8 cellular contexts compared by ENCODE assay signal in the genomic region with DNA sequence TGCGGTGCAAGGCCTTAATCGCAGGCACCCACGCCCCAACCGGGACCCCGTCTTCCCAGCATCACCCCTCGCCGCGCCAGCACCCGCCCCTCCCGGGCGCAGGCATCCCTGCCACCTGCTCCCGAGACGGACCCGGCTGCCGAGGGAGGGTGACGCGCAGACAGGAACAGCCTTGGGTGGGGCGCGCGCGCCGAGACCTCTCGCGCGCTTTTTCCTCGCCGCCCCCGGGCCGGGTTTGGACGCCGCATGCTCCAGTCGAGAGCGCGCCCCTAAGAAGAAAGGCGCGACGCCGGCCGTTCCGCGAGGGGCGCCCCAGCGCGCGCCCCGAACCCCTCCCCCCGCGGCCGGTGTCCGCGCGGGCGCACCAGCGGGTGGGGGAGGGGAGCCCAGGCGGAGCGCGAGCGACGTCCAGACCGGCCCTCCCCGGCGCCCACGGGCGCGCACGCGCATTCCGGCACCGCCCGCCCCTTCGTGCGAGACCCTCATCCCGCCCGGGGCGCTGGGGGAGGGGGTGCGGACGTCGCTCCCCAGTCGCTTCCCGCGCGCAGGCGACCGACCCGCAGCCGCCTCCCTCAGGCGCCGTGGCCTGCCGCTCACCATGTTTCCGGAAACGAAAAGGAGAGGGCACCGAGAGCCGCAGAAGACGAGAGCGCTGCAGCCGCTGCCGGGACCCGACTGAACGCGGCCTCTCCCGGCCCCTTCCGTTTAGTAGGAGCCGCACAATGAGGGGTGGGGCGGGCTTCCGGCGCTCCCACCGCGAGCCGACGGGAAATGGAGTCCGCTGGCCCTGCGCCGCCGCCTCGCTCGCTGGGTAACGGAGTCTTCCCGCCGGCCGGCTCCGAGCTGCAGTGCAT. TPM values are rescaled to one million over a fixed set of nuclear protein-coding genes. Genes with fewer than 3 reads are reported as not detected.
A peak's percentile ranks its signal among the peaks of the same experiment; 100 is the strongest.
DNase-seq lines count a peak whose midpoint lies in the region; ATAC-seq and TF ChIP-seq lines count a peak whose summit lies in the region.

CFL1 (minus strand) TSS at position 681 of the 854 bp plus-strand sequence; CDS start at position 600, 81 bp downstream.

- H3K4me3 Mint-ChIP-seq in naive thymus-derived CD8-positive, alpha-beta T cell: peak within 1 kb of the TSS; percentile 91 to 99 (median 96)
- peak within 1 kb of the TSS; percentile 97 for H3K4me3 Mint-ChIP-seq in stimulated activated naive B cell treated with anti-CD40 and anti-IgM and Interleukin-4, amounts not matched to agents 10 μg/mL and 1 μg/mL and 100 μg/mL, for 72 hours

- H3K36me3 Mint-ChIP-seq in naive thymus-derived CD8-positive, alpha-beta T cell: peaks cover 4 to 44% (median 17%) of the 10 kb centered on the region in 3 donors
- H3K36me3 Mint-ChIP-seq in stimulated activated naive B cell treated with anti-CD40 and anti-IgM and Interleukin-4, amounts not matched to agents 10 μg/mL and 1 μg/mL and 100 μg/mL, for 72 hours: peaks cover 55 to 57% of the 10 kb centered on the region in 2 donors

- CTCF ChIA-PET in RWPE1 (lab: Yijun Ruan, JAX): no interaction called here

- H3K27ac Mint-ChIP-seq in naive thymus-derived CD8-positive, alpha-beta T cell: peak within 1 kb of the TSS; percentile 79 to 99 (median 96)
- H3K27ac Mint-ChIP-seq in stimulated activated naive B cell treated with anti-CD40 and anti-IgM and Interleukin-4, amounts not matched to agents 10 μg/mL and 1 μg/mL and 100 μg/mL, for 72 hours: peak within 1 kb of the TSS; percentile 99

- H3K27ac ChIP-seq in KOPT-K1 (ENCODE audit: low read depth, low read length, poor library complexity, severe bottlenecking) (peak within 1 kb of the TSS; percentile 91), RWPE1 (peak within 1 kb of the TSS; percentile 98)

- H3K4me1 Mint-ChIP-seq in naive thymus-derived CD8-positive, alpha-beta T cell: peaks cover 30 to 65% (median 57%) of the 10 kb centered on the region in 4 donors
- peaks cover 37 to 73% of the 10 kb centered on the region in 2 donors for H3K4me1 Mint-ChIP-seq in stimulated activated naive B cell treated with anti-CD40 and anti-IgM and Interleukin-4, amounts not matched to agents 10 μg/mL and 1 μg/mL and 100 μg/mL, for 72 hours

- no peaks in the 10 kb centered on the region for H3K9me3 Mint-ChIP-seq in naive thymus-derived CD8-positive, alpha-beta T cell
- no peaks in the 10 kb centered on the region for H3K9me3 Mint-ChIP-seq in stimulated activated naive B cell treated with anti-CD40 and anti-IgM and Interleukin-4, amounts not matched to agents 10 μg/mL and 1 μg/mL and 100 μg/mL, for 72 hours

- H3K27me3 Mint-ChIP-seq in naive thymus-derived CD8-positive, alpha-beta T cell: no peaks in the 10 kb centered on the region
- no peaks in the 10 kb centered on the region for H3K27me3 Mint-ChIP-seq in stimulated activated naive B cell treated with anti-CD40 and anti-IgM and Interleukin-4, amounts not matched to agents 10 μg/mL and 1 μg/mL and 100 μg/mL, for 72 hours

- no peak for TF ChIP-seq CTCF in RWPE1 (conservative IDR thresholded peaks at IDR 0.05; ENCODE audit: low read depth)

- H3K9me3 ChIP-seq in KOPT-K1 (ENCODE audit: insufficient read depth, low read length, poor library complexity, severe bottlenecking): no peaks in the 10 kb centered on the region

- POLR2A ChIA-PET in RWPE1 (lab: Yijun Ruan, JAX; ENCODE audit: low non-redundant PET): interaction anchor here (0.6 to 1.6 kb wide), 3 partner anchors 26 to 65 kb away, joined by 3 to 4 read pairs (median 4); no protein-coding TSS in a partner anchor
- POLR2A ChIA-PET in naive thymus-derived CD8-positive, alpha-beta T cell (lab: Charles Lee): interaction anchor here (0.5 to 12.6 kb wide), 30 partner anchors 10 to 1628 kb away, joined by 3 to 405 read pairs (median 5); partner anchors contain the start of genes BANF1, C11orf68, CCDC85B and CTSW

- DNase-seq in DMS53 treated with DMSO at 0.1 percent for 48 hours (lab: John Stamatoyannopoulos, UW; ENCODE audit: unreplicated experiment) (peak; percentile 98), RWPE1 (ENCODE audit: low spot score) (peak; percentile 90), fibroblast of gingiva (ENCODE audit: low read depth) (peak; percentile 98)
- DNase-seq in activated T-helper 1 cell treated with anti-CD3 and anti-CD28 coated beads, Interleukin-2, amount 50 U/mL, for 16 hours (ENCODE audit: low read depth in 1 of 2, low spot score in 1 of 2): peak; percentile 93 to 97
- peak; percentile 90 to 98 (median 96) for DNase-seq in naive thymus-derived CD8-positive, alpha-beta T cell
- DNase-seq in stimulated activated naive B cell treated with anti-CD40 and anti-IgM and Interleukin-4, amounts not matched to agents 10 μg/mL and 1 μg/mL and 100 μg/mL, for 72 hours: peak; percentile 97

- ATAC-seq in GM21737 (IDR thresholded peaks at IDR 0.05; ENCODE audit: unreplicated experiment): peak; percentile 43
- peak; percentile 62 to 69 for ATAC-seq in naive thymus-derived CD8-positive, alpha-beta T cell
- peak; percentile 63 to 64 for ATAC-seq in stimulated activated naive B cell treated with anti-CD40 and anti-IgM and Interleukin-4, amounts not matched to agents 10 μg/mL and 1 μg/mL and 100 μg/mL, for 72 hours (replicated peaks)

- peaks cover 52% of the 10 kb centered on the region for H3K36me3 ChIP-seq in KOPT-K1 (ENCODE audit: insufficient read depth, low read length)

RNA-seq across cellular contexts. Expression of gene CFL1, which starts in this region (rescaled TPM):
- total RNA-seq in naive thymus-derived CD8-positive, alpha-beta T cell: 100 to 1,000 TPM; 486 to 532 TPM
- 1,000 to 10,000 TPM; 2,347 to 2,575 (median 2,358) TPM for polyA plus RNA-seq in naive thymus-derived CD8-positive, alpha-beta T cell

Comparison
In these comparisons a context has a peak if more than half of its experiments do, and no peak if none do; other contexts are left out.
1. Peak in every context shown above with its lines: DNase-seq, ATAC-seq and H3K27ac ChIP-seq.